ENCODE assay signal across 14 cellular contexts in genomic region chr19:35712529-35712909, GRCh38. TPM values are rescaled to one million over a fixed set of nuclear protein-coding genes. Genes with fewer than 3 reads are reported as not detected.
DNase-seq lines count a peak whose midpoint lies in the region; ATAC-seq lines count a peak whose summit lies in the region.
"Had no signal": no experiment of that assay in that cellular context is flagged by ENCODE, and none has a peak within 500 bp of the region (broad histone marks: within the 10 kb centered on the region; RNA-seq: fewer than 3 reads in every experiment).

No MANE protein-coding gene starts in this region.

- H2AK5ac ChIP-seq in neuronal stem cell (ENCODE audit: low read depth, low read length), result no peak overlapping the region

- no peaks in the 10 kb centered on the region for H3K36me3 ChIP-seq in neuronal stem cell (replicated peaks in 1 of 2; ENCODE audit: control insufficient read depth in 2 of 2, insufficient read depth in 2 of 2, low read length in 2 of 2)
- H3K36me3 ChIP-seq: heart left ventricle, thoracic aorta had no signal

- CTCF ChIA-PET in T-cell (lab: Charles Lee), result interaction anchor here in 1 of 2 donors (0.6 to 1.2 kb wide), 4 partner anchors 10 to 171 kb away, joined by 3 to 5 read pairs (median 4); no protein-coding TSS in a partner anchor

- H3K4me1 ChIP-seq in neuronal stem cell (ENCODE audit: control insufficient read depth in 2 of 2, insufficient read depth in 1 of 2, low read depth in 1 of 2, low read length in 2 of 2), result peaks cover 11 to 15% of the 10 kb centered on the region in 2 donors

- no peaks in the 10 kb centered on the region for H3K27me3 Mint-ChIP-seq in T-cell

- no peaks in the 10 kb centered on the region for H3K9me3 ChIP-seq in neuronal stem cell (replicated peaks in 1 of 2; ENCODE audit: control insufficient read depth in 2 of 2, insufficient read depth in 1 of 2, low read depth in 1 of 2, low read length in 2 of 2)
- H3K9me3 ChIP-seq: heart left ventricle, thoracic aorta had no signal

- H4K91ac ChIP-seq in neuronal stem cell (ENCODE audit: low read depth, low read length, poor library complexity), result no peak overlapping the region

- H3K14ac ChIP-seq in neuronal stem cell (ENCODE audit: low read length), result no peak overlapping the region

- no peak overlapping the region for H2BK120ac ChIP-seq in neuronal stem cell (ENCODE audit: low read depth, low read length)

- H2BK12ac ChIP-seq in neuronal stem cell (ENCODE audit: low read length), result no peak overlapping the region

- WGBS in neuronal stem cell (ENCODE audit: extremely low coverage in 2 of 2, insufficient read length in 2 of 2, insufficient replicate concordance in 1 of 2), 2 donors, result no CpG with 5 or more reads among the region's 3 CpGs

- H3K4me2 ChIP-seq in neuronal stem cell (ENCODE audit: insufficient read depth, low read length, poor library complexity, severe bottlenecking), result no peak overlapping the region

- no peak overlapping the region for H3K23ac ChIP-seq in neuronal stem cell (ENCODE audit: low read depth, low read length, poor library complexity)

- H2AFZ ChIP-seq in neuronal stem cell (ENCODE audit: low read length), result no peak overlapping the region

- peak overlapping the region in 2 of 3 donors; percentile 58 to 100 for H3K4me3 Mint-ChIP-seq in T-cell

- H3K27ac ChIP-seq in neuronal stem cell (replicated peaks; ENCODE audit: low read length), result no peak overlapping the region
- H3K27ac ChIP-seq: 22Rv1, heart left ventricle, thoracic aorta had no signal

- peak; percentile 64 for DNase-seq in NK-92 treated with Interleukin-12 subunit alpha and Interleukin-12 subunit beta, amount 100 ng/mL, for 24 hours (lab: John Stamatoyannopoulos, UW)
- DNase-seq in NK-92 (lab: John Stamatoyannopoulos, UW; ENCODE audit: unreplicated experiment) (no peak), T-cell (no peak), NCI-H1694 (lab: John Stamatoyannopoulos, UW) (no peak), neuronal stem cell (ENCODE audit: low spot score) (no peak)
- DNase-seq in activated T-helper 9 cell treated with anti-CD3 and anti-CD28 coated beads, Interleukin-2, amount 50 U/mL, for 16 hours (ENCODE audit: low read depth), result peak; percentile 30
- peak; percentile 51 for DNase-seq in stimulated activated CD4-positive, alpha-beta T cell treated with anti-CD3 and anti-CD28 coated beads, Interleukin-4, amount 100 ng/mL, for 24 hours
- DNase-seq: heart left ventricle, NCI-H2029 treated with DMSO at 0.1 percent for 48 hours, NCI-H774, SHP77 had no signal

- peaks cover 0 to 5% (median 0%) of the 10 kb centered on the region in 3 experiments for H3K27me3 ChIP-seq in neuronal stem cell (ENCODE audit: control insufficient read depth in 3 of 3, insufficient read depth in 3 of 3, low read depth in 1 of 3, low read length in 3 of 3)
- H3K27me3 ChIP-seq: heart left ventricle had no signal

- no peak overlapping the region for H4K8ac ChIP-seq in neuronal stem cell (ENCODE audit: low read depth, low read length)

- no peaks in the 10 kb centered on the region for H3K9me3 Mint-ChIP-seq in T-cell

- H2BK15ac ChIP-seq in neuronal stem cell (ENCODE audit: low read length), result no peak overlapping the region

- H3K36me3 Mint-ChIP-seq in T-cell, result no peaks in the 10 kb centered on the region

- POLR2A ChIA-PET in T-cell (lab: Charles Lee), result no interaction called here

- H3K9ac ChIP-seq in neuronal stem cell (ENCODE audit: low read depth, low read length, poor library complexity), result no peak overlapping the region

- H3K79me1 ChIP-seq in neuronal stem cell (ENCODE audit: low read depth, low read length), result peaks cover 6% of the 10 kb centered on the region

- H3K4me1 Mint-ChIP-seq in T-cell, result peaks cover 50 to 60% (median 59%) of the 10 kb centered on the region in 3 donors

- H3K18ac ChIP-seq in neuronal stem cell (ENCODE audit: low read length), result no peak overlapping the region

- peak overlapping the region; percentile 85 to 94 for H3K27ac Mint-ChIP-seq in T-cell

- no peak overlapping the region for H3K4ac ChIP-seq in neuronal stem cell (ENCODE audit: low read length)

- H3K4me3 ChIP-seq in neuronal stem cell (ENCODE audit: low read length in 2 of 2), result no peak overlapping the region
- H3K4me3 ChIP-seq: thoracic aorta had no signal

- no peak for ATAC-seq in T-cell (replicated peaks in 1 of 4)
- ATAC-seq in HG03025 (IDR thresholded peaks at IDR 0.05; ENCODE audit: low FRiP score, unreplicated experiment), result no peak
- ATAC-seq: heart left ventricle had no signal

- no peak overlapping the region for H2BK5ac ChIP-seq in neuronal stem cell (ENCODE audit: low read length)

RNA-seq across cellular contexts. Expression of gene KMT2B, which starts 5.3 kb away (rescaled TPM):
- total RNA-seq in T-cell, result 100 to 1,000 TPM in 1 of 5 donors, 10 to 100 TPM in 4; 76.4 to 107 (median 92.5) TPM
- polyA plus RNA-seq in neuronal stem cell (2013, experiment 1 of 2), result 11.4 TPM
- 11.1 TPM for polyA plus RNA-seq in neuronal stem cell (2013, experiment 2 of 2)

RNA-seq across cellular contexts. Expression of gene ZBTB32, which starts 8.2 kb away (rescaled TPM):
- 1 to 10 TPM; 1.2 to 4.1 (median 2.0) TPM for total RNA-seq in T-cell
- polyA plus RNA-seq in neuronal stem cell (2013, experiment 1 of 2), result not detected
- not detected for polyA plus RNA-seq in neuronal stem cell (2013, experiment 2 of 2)
- total RNA-seq: thoracic aorta had no signal
- polyA plus RNA-seq: heart left ventricle had no signal

RNA-seq across cellular contexts. Expression of gene IGFLR1, which starts 29.7 kb away (rescaled TPM):
- 100 to 1,000 TPM in 2 of 5 donors, 10 to 100 TPM in 3; 54.7 to 123 (median 98.1) TPM for total RNA-seq in T-cell
- 9.7 TPM for polyA plus RNA-seq in neuronal stem cell (2013, experiment 1 of 2)
- polyA plus RNA-seq in neuronal stem cell (2013, experiment 2 of 2), result 9.4 TPM

RNA-seq across cellular contexts. Expression of gene U2AF1L4, which starts 32.7 kb away (rescaled TPM):
- 10 to 100 TPM; 40.2 to 74.1 (median 49.3) TPM for total RNA-seq in T-cell
- 13.5 TPM for polyA plus RNA-seq in neuronal stem cell (2013, experiment 1 of 2)
- 14.3 TPM for polyA plus RNA-seq in neuronal stem cell (2013, experiment 2 of 2)

RNA-seq across cellular contexts. Expression of gene PSENEN, which starts 32.9 kb away (rescaled TPM):
- 10 to 100 TPM; 21.2 to 33.5 (median 24.5) TPM for total RNA-seq in T-cell
- 84.6 TPM for polyA plus RNA-seq in neuronal stem cell (2013, experiment 1 of 2)
- 82.8 TPM for polyA plus RNA-seq in neuronal stem cell (2013, experiment 2 of 2)

Comparison
In these comparisons a context has a peak if more than half of its experiments do, and no peak if none do; other contexts are left out.
1. DNase-seq: peak in NK-92 treated with Interleukin-12 subunit alpha and Interleukin-12 subunit beta, amount 100 ng/mL, for 24 hours (single experiment), activated T-helper 9 cell treated with anti-CD3 and anti-CD28 coated beads, Interleukin-2, amount 50 U/mL, for 16 hours (single experiment) and stimulated activated CD4-positive, alpha-beta T cell treated with anti-CD3 and anti-CD28 coated beads, Interleukin-4, amount 100 ng/mL, for 24 hours (single experiment); none in NK-92 (single experiment), T-cell (0 of 34), NCI-H1694 (single experiment) and neuronal stem cell (single experiment).